16 cellular contexts compared by ENCODE assay signal in genomic region chr1:189605236-189605635, GRCh38.
DNase-seq lines count a peak whose midpoint lies in the region; ATAC-seq, FAIRE-seq and TF ChIP-seq lines count a peak whose summit lies in the region.
"Had no signal": no experiment of that assay in that cellular context is flagged by ENCODE, and none has a peak within 500 bp of the region (broad histone marks: within the 10 kb centered on the region; RNA-seq: fewer than 3 reads in every experiment).

No MANE protein-coding gene starts in this region.

- no peaks in the 10 kb centered on the region for H3K9me3 ChIP-seq in thyroid gland

- no peak for FAIRE-seq in bronchial epithelial cell (lab: Jason Lieb, UNC)
- FAIRE-seq: G401.6, GM12891, GM19239 had no signal

- H3K4me1 ChIP-seq in thyroid gland: no peaks in the 10 kb centered on the region

- H3K36me3 ChIP-seq in bronchial epithelial cell (ENCODE audit: control insufficient read depth, insufficient read depth, low read length) (no peaks in the 10 kb centered on the region), thyroid gland (no peaks in the 10 kb centered on the region)

- H3K27me3 ChIP-seq in bronchial epithelial cell (ENCODE audit: control insufficient read depth, insufficient read depth, low read length): no peaks in the 10 kb centered on the region
- H3K27me3 ChIP-seq in thyroid gland: no peaks in the 10 kb centered on the region

- TF ChIP-seq CTCF in bronchial epithelial cell (IDR thresholded peaks at IDR 0.05; ENCODE audit: insufficient read depth, low read length, severe bottlenecking): no peak
- no peak for TF ChIP-seq CTCF in thyroid gland (IDR thresholded peaks at IDR 0.05)

- intact Hi-C loops in thyroid gland (cut with DNase I): no loop called here

- no peak overlapping the region for H3K4me3 ChIP-seq in bronchial epithelial cell (ENCODE audit: low read depth, low read length)
- H3K4me3 ChIP-seq in thyroid gland (replicated peaks in 1 of 3): no peak overlapping the region

- 77 to 86% methylated on average over 2 of the region's 2 CpGs for WGBS in thyroid gland, 2 donors

- no peak for TF ChIP-seq POLR2A in thyroid gland (IDR thresholded peaks at IDR 0.05)

- ATAC-seq in GM18870 (IDR thresholded peaks at IDR 0.05; ENCODE audit: unreplicated experiment): no peak
- ATAC-seq: CD8-positive, alpha-beta T cell had no signal

- DNase-seq in ELR (ENCODE audit: low read depth) (peak; percentile 62), NCI-H69 (lab: John Stamatoyannopoulos, UW) (peak; percentile 32), bronchial epithelial cell (ENCODE audit: low read depth) (peak; percentile 58), thyroid gland (no peak), cortex of kidney (lab: John Stamatoyannopoulos, UW) (no peak)
- no peak for DNase-seq in stimulated activated CD4-positive, alpha-beta T cell treated with anti-CD3 and anti-CD28 coated beads, Interleukin-4, amount 100 ng/mL, for 24 hours
- DNase-seq: CD8-positive, alpha-beta T cell; COR-L47; DMS79; H7; IMR-90; KBM-7 had no signal

- no peak overlapping the region for H3K27ac ChIP-seq in thyroid gland

Comparison
In these comparisons a context has a peak if more than half of its experiments do, and no peak if none do; other contexts are left out.
1. DNase-seq: peak in ELR (single experiment), NCI-H69 (single experiment) and bronchial epithelial cell (single experiment); none in stimulated activated CD4-positive, alpha-beta T cell treated with anti-CD3 and anti-CD28 coated beads, Interleukin-4, amount 100 ng/mL, for 24 hours (single experiment), thyroid gland (0 of 2) and cortex of kidney (single experiment).